10 cellular contexts compared by ENCODE assay signal in the genomic region with DNA sequence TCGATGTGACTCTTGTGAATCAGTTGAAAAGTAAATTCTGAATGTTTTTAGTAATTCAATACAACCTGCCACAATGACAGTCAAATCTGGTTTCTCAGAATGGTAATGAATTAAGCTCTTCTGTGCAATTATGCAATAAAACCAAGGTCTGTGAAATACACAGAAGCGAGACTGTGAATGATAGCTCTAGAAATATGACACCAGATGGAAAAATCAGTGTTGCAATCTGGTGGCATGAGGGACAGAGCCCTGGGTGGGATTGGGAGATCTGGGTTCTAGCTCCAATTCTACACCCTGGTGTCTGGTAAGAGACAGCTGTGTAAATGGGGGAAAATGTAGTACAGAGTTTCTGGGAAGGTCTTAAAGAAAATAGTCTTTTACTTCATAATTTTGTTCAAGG.
DNase-seq lines count a peak whose midpoint lies in the region; ATAC-seq and TF ChIP-seq lines count a peak whose summit lies in the region.
"Had no signal": no experiment of that assay in that cellular context is flagged by ENCODE, and none has a peak within 500 bp of the region (broad histone marks: within the 10 kb centered on the region; RNA-seq: fewer than 3 reads in every experiment).

No MANE protein-coding gene starts in this region.

- H3F3A ChIP-seq in PC-3 (ENCODE audit: low read length, unreplicated experiment), result no peaks in the 10 kb centered on the region

- no peaks in the 10 kb centered on the region for H3K9me3 ChIP-seq in PC-3 (ENCODE audit: low read length)
- no peaks in the 10 kb centered on the region for H3K9me3 ChIP-seq in gastroesophageal sphincter

- WGBS in gastroesophageal sphincter (ENCODE audit: low coverage in 1 of 2), 2 donors, result 83 to 95% methylated on average over 2 of the region's 2 CpGs

- H3K27ac ChIP-seq in PC-3 (ENCODE audit: low read length) (no peak overlapping the region), gastroesophageal sphincter (no peak overlapping the region)

- H3K36me3 ChIP-seq in PC-3 (ENCODE audit: low read depth, low read length), result no peaks in the 10 kb centered on the region
- H3K36me3 ChIP-seq in gastroesophageal sphincter, result no peaks in the 10 kb centered on the region

- ATAC-seq in PC-3 (peak; percentile 45; the same call in 1 of the 2 replicates), gastroesophageal sphincter (peak; percentile 72), GM21390 (IDR thresholded peaks at IDR 0.05; ENCODE audit: unreplicated experiment) (no peak), HG03354 (IDR thresholded peaks at IDR 0.05; ENCODE audit: poor library complexity, severe bottlenecking, unreplicated experiment) (no peak)

- peaks cover 5% of the 10 kb centered on the region; the same call in 1 of the 2 replicates for H3K4me1 ChIP-seq in PC-3 (ENCODE audit: insufficient read depth, low read length)
- H3K4me1 ChIP-seq in gastroesophageal sphincter, result no peaks in the 10 kb centered on the region

- no TSS peak for BruUV-seq in PC-3 (replicated peaks; lab: Mats Ljungman, UMichigan)

- H4K20me1 ChIP-seq in PC-3 (ENCODE audit: low read length), result no peaks in the 10 kb centered on the region

- H3K4me3 ChIP-seq in PC-3 (ENCODE audit: low read length), result no peak overlapping the region
- no peak overlapping the region for H3K4me3 ChIP-seq in gastroesophageal sphincter

- DNase-seq in EH (ENCODE audit: low read depth), result peak; percentile 46
- peak; percentile 10 for DNase-seq in NCI-H1436 treated with DMSO at 0.1 percent for 48 hours (lab: John Stamatoyannopoulos, UW)
- DNase-seq in PC-3, result peak; percentile 28
- DNase-seq in GM13976 (ENCODE audit: low spot score), result no peak
- DNase-seq in activated CD4-positive, alpha-beta T cell treated with anti-CD3 and anti-CD28 coated beads for 1 hour, result no peak
- DNase-seq: dermis blood vessel endothelial cell, NCI-H510A had no signal

- H3K4me2 ChIP-seq in PC-3 (ENCODE audit: low read length), result no peak overlapping the region

- no peak for TF ChIP-seq CTCF in PC-3 (conservative IDR thresholded peaks at IDR 0.05; ENCODE audit: low read depth, low read length)
- no peak for TF ChIP-seq CTCF in gastroesophageal sphincter (IDR thresholded peaks at IDR 0.05)
- TF ChIP-seq CTCF in GM13976 (IDR thresholded peaks at IDR 0.05; ENCODE audit: borderline replicate concordance, control extremely low read depth, extremely low read depth, insufficient read depth, missing control alignments), result no peak

- TF ChIP-seq EP300 in gastroesophageal sphincter (IDR thresholded peaks at IDR 0.05), result no peak

- in situ Hi-C loops in GM13976 (cut with MboI; ENCODE audit: low sequenced_read_pairs, unreplicated experiment), result no loop called here

- no peak overlapping the region for H3K9ac ChIP-seq in PC-3 (ENCODE audit: low read length)

- CTCF ChIA-PET in PC-3 (lab: Charles Lee), result no interaction called here

- H2AFZ ChIP-seq in PC-3 (ENCODE audit: low read length), result no peak overlapping the region

- intact Hi-C loops in PC-3 (cut with micrococcal nuclease), result no loop called here

- POLR2A ChIA-PET in PC-3 (lab: Charles Lee; ENCODE audit: unreplicated experiment), result no interaction called here

- no peaks in the 10 kb centered on the region for H3K9me2 ChIP-seq in PC-3 (replicated peaks; ENCODE audit: low read length)

- no peaks in the 10 kb centered on the region for H3K27me3 ChIP-seq in PC-3 (ENCODE audit: low read length)
- H3K27me3 ChIP-seq in gastroesophageal sphincter, result no peaks in the 10 kb centered on the region

- H3K79me2 ChIP-seq in PC-3 (ENCODE audit: low read length), result no peaks in the 10 kb centered on the region

- no peak for TF ChIP-seq POLR2A in gastroesophageal sphincter (IDR thresholded peaks at IDR 0.05)

Comparison
In these comparisons a context has a peak if more than half of its experiments do, and no peak if none do; other contexts are left out.
1. DNase-seq: peak in EH (single experiment), NCI-H1436 treated with DMSO at 0.1 percent for 48 hours (single experiment) and PC-3 (single experiment); none in GM13976 (single experiment) and activated CD4-positive, alpha-beta T cell treated with anti-CD3 and anti-CD28 coated beads for 1 hour (single experiment).
2. ATAC-seq: peak in PC-3 (single experiment) and gastroesophageal sphincter (single experiment); none in GM21390 (single experiment) and HG03354 (single experiment).